In genomic region chr18:5294113-5294617, GRCh38 we compare ENCODE assay signal across 8 cellular contexts. TPM values are rescaled to one million over a fixed set of nuclear protein-coding genes. Genes with fewer than 3 reads are reported as not detected.
DNase-seq lines count a peak whose midpoint lies in the region; ATAC-seq, FAIRE-seq and TF ChIP-seq lines count a peak whose summit lies in the region.

No MANE protein-coding gene starts in this region.

- peak overlapping the region; percentile 80 for H3K9ac ChIP-seq in NT2/D1 (ENCODE audit: insufficient read length, low read depth)
- H3K9ac ChIP-seq in mammary epithelial cell (ENCODE audit: insufficient read depth, low read length): peak overlapping the region; percentile 41

- peaks cover 30% of the 10 kb centered on the region for H3K36me3 ChIP-seq in NT2/D1 (ENCODE audit: insufficient read depth, insufficient read length, low read length)
- peaks cover 13% of the 10 kb centered on the region for H3K36me3 ChIP-seq in mammary epithelial cell (ENCODE audit: insufficient read depth, low read length)

- TF ChIP-seq POLR2A in GM12891 (IDR thresholded peaks at IDR 0.05; ENCODE audit: low read depth, low read length): no peak

- in situ Hi-C loops in mammary epithelial cell (cut with MboI; ENCODE audit: low sequenced_read_pairs in 2 of 2): no loop called here

- H3K27me3 ChIP-seq in NT2/D1 (ENCODE audit: insufficient read depth, insufficient read length) (peaks cover 11% of the 10 kb centered on the region), mammary epithelial cell (ENCODE audit: insufficient read depth, low read length) (no peaks in the 10 kb centered on the region)

- H3K4me1 Mint-ChIP-seq in memory B cell: peaks cover 12% of the 10 kb centered on the region
- peaks cover 15% of the 10 kb centered on the region for H3K4me1 Mint-ChIP-seq in stimulated activated memory B cell treated with anti-CD40 and anti-IgM and Interleukin-4, amounts not matched to agents 10 μg/mL and 1 μg/mL and 100 μg/mL, for 72 hours

- no peaks in the 10 kb centered on the region for H3K9me3 ChIP-seq in NT2/D1 (ENCODE audit: insufficient read depth, low read length)
- H3K9me3 ChIP-seq in mammary epithelial cell (replicated peaks; ENCODE audit: insufficient read depth, low read length): no peaks in the 10 kb centered on the region

- no peak overlapping the region for H3K27ac ChIP-seq in mammary epithelial cell (ENCODE audit: insufficient read depth, low read depth, low read length)

- intact Hi-C loops in mammary epithelial cell (cut with micrococcal nuclease): no loop called here

- H3K27me3 Mint-ChIP-seq in memory B cell: peaks cover 3% of the 10 kb centered on the region
- H3K27me3 Mint-ChIP-seq in stimulated activated memory B cell treated with anti-CD40 and anti-IgM and Interleukin-4, amounts not matched to agents 10 μg/mL and 1 μg/mL and 100 μg/mL, for 72 hours: no peaks in the 10 kb centered on the region

- H3K4me3 ChIP-seq in NT2/D1 (ENCODE audit: insufficient read length, low read depth) (peak overlapping the region; percentile 71), mammary epithelial cell (replicated peaks in 1 of 3; ENCODE audit: insufficient read depth in 1 of 3, low read depth in 2 of 3, low read length in 3 of 3) (peak overlapping the region; percentile 69 to 76 (median 76))

- no peaks in the 10 kb centered on the region for H4K20me1 ChIP-seq in mammary epithelial cell (ENCODE audit: insufficient read depth, low read length)

- peak overlapping the region; percentile 91 for H3K4me2 ChIP-seq in mammary epithelial cell (ENCODE audit: insufficient read depth, low read depth, low read length)

- peaks cover 12% of the 10 kb centered on the region for H3K36me3 Mint-ChIP-seq in memory B cell
- H3K36me3 Mint-ChIP-seq in stimulated activated memory B cell treated with anti-CD40 and anti-IgM and Interleukin-4, amounts not matched to agents 10 μg/mL and 1 μg/mL and 100 μg/mL, for 72 hours: peaks cover 16% of the 10 kb centered on the region

- no TSS peak for BruUV-seq in mammary epithelial cell (replicated peaks; lab: Mats Ljungman, UMichigan)

- H3K4me1 ChIP-seq in NT2/D1 (ENCODE audit: insufficient read depth, insufficient read length): no peaks in the 10 kb centered on the region
- peaks cover 15% of the 10 kb centered on the region for H3K4me1 ChIP-seq in mammary epithelial cell (ENCODE audit: insufficient read depth, low read length)

- ATAC-seq in memory B cell (ENCODE audit: low read depth) (no peak), HG02973 (IDR thresholded peaks at IDR 0.05; ENCODE audit: unreplicated experiment) (no peak)
- no peak for ATAC-seq in stimulated activated memory B cell treated with anti-CD40 and anti-IgM and Interleukin-4, amounts not matched to agents 10 μg/mL and 1 μg/mL and 100 μg/mL, for 72 hours

- no peak for TF ChIP-seq CTCF in mammary epithelial cell (conservative IDR thresholded peaks at IDR 0.05 in 1 of 2, IDR thresholded peaks at IDR 0.05 in 1 of 2; ENCODE audit: extremely low read depth in 1 of 2, insufficient read depth in 1 of 2, low read depth in 1 of 2, low read length in 2 of 2)

- peaks cover 15% of the 10 kb centered on the region for H3K79me2 ChIP-seq in mammary epithelial cell (ENCODE audit: insufficient read depth, low read length)

- peak overlapping the region; percentile 93 for H3K27ac Mint-ChIP-seq in memory B cell
- H3K27ac Mint-ChIP-seq in stimulated activated memory B cell treated with anti-CD40 and anti-IgM and Interleukin-4, amounts not matched to agents 10 μg/mL and 1 μg/mL and 100 μg/mL, for 72 hours: peak overlapping the region; percentile 96

- CTCF ChIA-PET in mammary epithelial cell (lab: Charles Lee; ENCODE audit: low non-redundant PET): no interaction called here

- dilution Hi-C loops in mammary epithelial cell (cut with HindIII; ENCODE audit: low sequenced_read_pairs): loop anchor here (10.0 kb wide), 1 partner anchor 59 kb away; no protein-coding TSS in a partner anchor

- FAIRE-seq in GM12891 (lab: Jason Lieb, UNC): peak; percentile 26

- H2AFZ ChIP-seq in mammary epithelial cell (ENCODE audit: low read depth, low read length): peak overlapping the region; percentile 97

- DNase-seq in GM12891 (ENCODE audit: insufficient read length, low spot score) (peak; percentile 22), NT2/D1 (ENCODE audit: low read depth, low spot score) (no peak), mammary epithelial cell (no peak), memory B cell (ENCODE audit: low spot score in 2 of 2) (peak in 1 of 2 donors; percentile 15), HPDE6-E6E7 (ENCODE audit: extremely low spot score) (no peak), ecto neural progenitor cell (ENCODE audit: low spot score) (no peak)

- H3K4me3 Mint-ChIP-seq in memory B cell: peak overlapping the region; percentile 93
- peak overlapping the region; percentile 93 for H3K4me3 Mint-ChIP-seq in stimulated activated memory B cell treated with anti-CD40 and anti-IgM and Interleukin-4, amounts not matched to agents 10 μg/mL and 1 μg/mL and 100 μg/mL, for 72 hours

- 76% methylated on average over 5 of the region's 9 CpGs for WGBS in mammary epithelial cell (ENCODE audit: low coverage, missing lambda C conversion rate)

- H3K9me3 Mint-ChIP-seq in memory B cell: no peaks in the 10 kb centered on the region
- no peaks in the 10 kb centered on the region for H3K9me3 Mint-ChIP-seq in stimulated activated memory B cell treated with anti-CD40 and anti-IgM and Interleukin-4, amounts not matched to agents 10 μg/mL and 1 μg/mL and 100 μg/mL, for 72 hours

TF ChIP-seq in GM12891, 5 proteins besides CTCF, POLR2A, EP300 and RAD21:
- no peak; the same call in 1 of the 2 replicates for TF ChIP-seq TAF1 (IDR thresholded peaks at IDR 0.05; ENCODE audit: low read depth, low read length)
- TF ChIP-seq PAX5 (IDR thresholded peaks at IDR 0.05; ENCODE audit: insufficient read depth, low read length, severe bottlenecking): no peak
- no peak for TF ChIP-seq POU2F2 (IDR thresholded peaks at IDR 0.05; ENCODE audit: low read depth, low read length)
- TF ChIP-seq POLR2AphosphoS5 (IDR thresholded peaks at IDR 0.05; ENCODE audit: low read depth, low read length): no peak
- no peak for TF ChIP-seq SPI1 (IDR thresholded peaks at IDR 0.05; ENCODE audit: low read depth, low read length)

RNA-seq across cellular contexts. Expression of gene ZBTB14, which starts 1.4 kb away (rescaled TPM):
- polyA plus RNA-seq in GM12891 (2012; ENCODE audit: low read depth, missing spikeins): 4.9 TPM
- 10 to 100 TPM in 1 of 2 donors, 1 to 10 TPM in 1; 7.1 to 12.2 TPM for total RNA-seq in mammary epithelial cell
- polyA plus RNA-seq in mammary epithelial cell: 5.9 TPM
- 17.6 TPM for polyA minus RNA-seq in mammary epithelial cell
